Comparison of ENCODE assay signal across 16 cellular contexts in genomic region chr5:65209341-65209740, GRCh38.
A peak's percentile ranks its signal among the peaks of the same experiment; 100 is the strongest.
DNase-seq lines count a peak whose midpoint lies in the region; ATAC-seq and TF ChIP-seq lines count a peak whose summit lies in the region.
"Had no signal": no experiment of that assay in that cellular context is flagged by ENCODE, and none has a peak within 500 bp of the region (broad histone marks: within the 10 kb centered on the region; RNA-seq: fewer than 3 reads in every experiment).

No MANE protein-coding gene starts in this region.

- intact Hi-C loops in sciatic nerve (cut with DNase I), result no loop called here

- in situ Hi-C loops in astrocyte of the cerebellum (cut with HindIII; ENCODE audit: low sequenced_read_pairs), result no loop called here

- no peak overlapping the region for H3K27ac Mint-ChIP-seq in naive thymus-derived CD8-positive, alpha-beta T cell

- H3K4me3 ChIP-seq in AG04450 (ENCODE audit: low read depth, low read length), result no peak overlapping the region
- H3K4me3 ChIP-seq in astrocyte of the cerebellum (ENCODE audit: low read depth, low read length), result no peak overlapping the region
- H3K4me3 ChIP-seq in WERI-Rb-1 (ENCODE audit: low read depth, low read length), result no peak overlapping the region
- H3K4me3 ChIP-seq: gastroesophageal sphincter, SJCRH30 had no signal

- H3K4me3 Mint-ChIP-seq in naive thymus-derived CD8-positive, alpha-beta T cell, result no peak overlapping the region

- H3K27me3 ChIP-seq in AG04450 (ENCODE audit: control insufficient read depth, insufficient read depth, low read length) (no peaks in the 10 kb centered on the region), WERI-Rb-1 (ENCODE audit: insufficient read depth, low read depth, severe bottlenecking) (no peaks in the 10 kb centered on the region)
- H3K27me3 ChIP-seq: gastroesophageal sphincter, SJCRH30 had no signal

- DNase-seq in AG04450 (ENCODE audit: low read depth, low spot score) (peak; percentile 46), HS-5 (ENCODE audit: low read depth) (peak; percentile 89), astrocyte of the cerebellum (ENCODE audit: low read depth) (peak; percentile 32), hepatic stellate cell (ENCODE audit: low spot score) (peak; percentile 52), WERI-Rb-1 (no peak), sciatic nerve (ENCODE audit: low spot score) (no peak), NCI-H82 treated with DMSO at 0.1 percent for 48 hours (lab: John Stamatoyannopoulos, UW; ENCODE audit: unreplicated experiment) (no peak)
- DNase-seq in naive thymus-derived CD8-positive, alpha-beta T cell, result no peak
- DNase-seq: cerebellar nuclear complex, left colon, NCI-H524, SJCRH30 had no signal

- H3K4me1 Mint-ChIP-seq in naive thymus-derived CD8-positive, alpha-beta T cell, result no peaks in the 10 kb centered on the region

- TF ChIP-seq CTCF in AG04450 (IDR thresholded peaks at IDR 0.05; ENCODE audit: low read depth, low read length), result no peak
- TF ChIP-seq CTCF in astrocyte of the cerebellum (IDR thresholded peaks at IDR 0.05; ENCODE audit: low read depth, low read length, missing control alignments), result no peak
- TF ChIP-seq CTCF in WERI-Rb-1 (IDR thresholded peaks at IDR 0.05; ENCODE audit: low read depth, low read length), result no peak

- H3K27ac ChIP-seq in AG04450 (ENCODE audit: low read depth, low read length) (peak overlapping the region; percentile 67), WERI-Rb-1 (no peak overlapping the region)
- H3K27ac ChIP-seq: C4-2B, gastroesophageal sphincter, HL-60, SJCRH30 had no signal

- POLR2A ChIA-PET in AG04450 (lab: Yijun Ruan, JAX), result interaction anchor here (1.4 kb wide), 1 partner anchor 83 kb away, joined by 5 read pairs; no protein-coding TSS in a partner anchor
- POLR2A ChIA-PET in naive thymus-derived CD8-positive, alpha-beta T cell (lab: Charles Lee), result no interaction called here

- no peaks in the 10 kb centered on the region for H3K36me3 ChIP-seq in WERI-Rb-1
- H3K36me3 ChIP-seq: gastroesophageal sphincter had no signal

- CTCF ChIA-PET in AG04450 (lab: Charles Lee), result no interaction called here

- no peaks in the 10 kb centered on the region for H3K9me3 Mint-ChIP-seq in naive thymus-derived CD8-positive, alpha-beta T cell

- no peak for ATAC-seq in naive thymus-derived CD8-positive, alpha-beta T cell
- ATAC-seq in sciatic nerve, result no peak
- ATAC-seq: activated CD4-positive, CD25-positive, alpha-beta regulatory T cell treated with anti-CD3 and anti-CD28 coated beads, Interleukin-2, amount 50 U/mL, for 24 hours; gastroesophageal sphincter; left colon had no signal

- H3K9me3 ChIP-seq in AG04450 (ENCODE audit: control insufficient read depth, insufficient read depth, low read length) (no peaks in the 10 kb centered on the region; the same call in 1 of the 2 replicates), WERI-Rb-1 (ENCODE audit: severe bottlenecking) (no peaks in the 10 kb centered on the region)
- H3K9me3 ChIP-seq: gastroesophageal sphincter, SJCRH30 had no signal

- H3K36me3 Mint-ChIP-seq in naive thymus-derived CD8-positive, alpha-beta T cell, result peaks cover 1 to 22% (median 11%) of the 10 kb centered on the region in 3 donors

- H3K27me3 Mint-ChIP-seq in naive thymus-derived CD8-positive, alpha-beta T cell, result no peaks in the 10 kb centered on the region

Comparison
In these comparisons a context has a peak if more than half of its experiments do, and no peak if none do; other contexts are left out.
1. DNase-seq: peak in AG04450 (single experiment), HS-5 (single experiment), astrocyte of the cerebellum (single experiment) and hepatic stellate cell (single experiment); none in naive thymus-derived CD8-positive, alpha-beta T cell (0 of 10), WERI-Rb-1 (single experiment), sciatic nerve (single experiment) and NCI-H82 treated with DMSO at 0.1 percent for 48 hours (single experiment).